In the genomic region with DNA sequence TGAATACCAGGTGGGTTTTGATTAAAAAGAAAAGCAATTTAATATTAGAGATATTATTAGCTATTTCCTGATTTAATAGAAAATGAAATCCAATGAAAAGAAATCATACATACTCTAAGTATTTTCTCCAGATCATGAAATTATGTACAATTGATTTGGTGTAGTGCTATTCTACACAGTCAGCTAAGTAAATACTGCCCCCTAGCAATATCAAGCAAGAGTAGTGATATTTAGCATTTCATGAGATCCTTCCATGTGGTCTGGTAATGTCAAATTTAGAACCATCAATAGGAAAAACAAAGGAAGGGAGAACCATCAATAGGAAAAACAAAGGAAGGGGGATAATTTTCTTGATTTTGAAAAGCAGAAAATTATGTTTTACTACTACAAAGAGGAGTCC, we compare ENCODE assay signal across 8 cellular contexts.
A peak's percentile ranks its signal among the peaks of the same experiment; 100 is the strongest.
DNase-seq lines count a peak whose midpoint lies in the region; ATAC-seq and TF ChIP-seq lines count a peak whose summit lies in the region.

No MANE protein-coding gene starts in this region.

- H3K9ac ChIP-seq in HCT116 (ENCODE audit: low read length) (no peak overlapping the region), SK-N-SH (no peak overlapping the region)

- H4K20me1 ChIP-seq in HCT116 (ENCODE audit: insufficient read depth) = no peaks in the 10 kb centered on the region
- no peaks in the 10 kb centered on the region for H4K20me1 ChIP-seq in SK-N-SH (ENCODE audit: insufficient read depth)

- no peak overlapping the region for H3K27ac ChIP-seq in HCT116 (ENCODE audit: low read depth, low read length)
- no peak overlapping the region for H3K27ac ChIP-seq in SK-N-SH (ENCODE audit: low read depth in 2 of 2, low read length in 1 of 2)

- no peaks in the 10 kb centered on the region for H3K9me3 Mint-ChIP-seq in activated CD4-positive, alpha-beta T cell treated with anti-CD3 and anti-CD28 coated beads, Interleukin-2, amount 10 ng/mL, durations not matched to agents 24 days and 14 days

- TF ChIP-seq RAD21 in HCT116 (IDR thresholded peaks at IDR 0.05; ENCODE audit: low read depth) (peak; percentile 78), SK-N-SH (IDR thresholded peaks at IDR 0.05; ENCODE audit: low read length) (peak; percentile 80)

- no peaks in the 10 kb centered on the region for H3K27me3 Mint-ChIP-seq in activated CD4-positive, alpha-beta T cell treated with anti-CD3 and anti-CD28 coated beads, Interleukin-2, amount 10 ng/mL, durations not matched to agents 24 days and 14 days

- no peak for TF ChIP-seq POLR2A in HCT116 (IDR thresholded peaks at IDR 0.05; ENCODE audit: borderline replicate concordance, extremely low read depth, insufficient read depth, insufficient read length)

- H3K4me3 ChIP-seq in BJ (ENCODE audit: low read depth, low read length) (no peak overlapping the region), HCT116 (replicated peaks in 1 of 2; ENCODE audit: low read depth in 1 of 2, low read length in 2 of 2) (no peak overlapping the region), SK-N-SH (ENCODE audit: low read depth in 2 of 2, low read length in 1 of 2) (no peak overlapping the region)

- peak; percentile 78 for ATAC-seq in HCT116
- ATAC-seq in HG03469 (IDR thresholded peaks at IDR 0.05; ENCODE audit: unreplicated experiment) = no peak

- no peak overlapping the region for H3K27ac Mint-ChIP-seq in activated CD4-positive, alpha-beta T cell treated with anti-CD3 and anti-CD28 coated beads, Interleukin-2, amount 10 ng/mL, durations not matched to agents 24 days and 14 days

- POLR2A ChIA-PET in BJ (lab: Charles Lee) (no interaction called here), HCT116 (lab: Charles Lee) (no interaction called here), SK-N-SH (lab: Yijun Ruan, JAX) (no interaction called here)

- H3K9me2 ChIP-seq in HCT116 (ENCODE audit: insufficient read depth) = no peaks in the 10 kb centered on the region
- H3K9me2 ChIP-seq in SK-N-SH = no peaks in the 10 kb centered on the region

- intact Hi-C loops in HCT116 (cut with micrococcal nuclease) = loop anchor here (10.0 kb wide), 1 partner anchor 507 kb away; no protein-coding TSS in a partner anchor
- intact Hi-C loops in activated CD4-positive, alpha-beta T cell treated with anti-CD3 and anti-CD28 coated beads, Interleukin-2, amount 10 ng/mL, durations not matched to agents 24 days and 14 days (cut with micrococcal nuclease) = no loop called here

- peaks cover 4% of the 10 kb centered on the region for H3F3A ChIP-seq in SK-N-SH (replicated peaks; ENCODE audit: insufficient read depth)

- H3K36me3 ChIP-seq in BJ (ENCODE audit: control insufficient read depth, insufficient read depth, low read length) (no peaks in the 10 kb centered on the region), HCT116 (ENCODE audit: control insufficient read depth in 1 of 2, insufficient read depth in 2 of 2, low read length in 2 of 2) (no peaks in the 10 kb centered on the region), SK-N-SH (replicated peaks in 1 of 2; ENCODE audit: control insufficient read depth in 1 of 2, insufficient read depth in 2 of 2, low read length in 1 of 2) (peaks cover 0 to 2% of the 10 kb centered on the region in 2 experiments)

- H3K27me3 ChIP-seq in BJ (ENCODE audit: control insufficient read depth, insufficient read depth, low read length) = no peaks in the 10 kb centered on the region
- no peaks in the 10 kb centered on the region for H3K27me3 ChIP-seq in HCT116 (ENCODE audit: insufficient read depth, low read length)
- no peaks in the 10 kb centered on the region for H3K27me3 ChIP-seq in SK-N-SH (ENCODE audit: insufficient read depth)

- H3K4me1 Mint-ChIP-seq in activated CD4-positive, alpha-beta T cell treated with anti-CD3 and anti-CD28 coated beads, Interleukin-2, amount 10 ng/mL, durations not matched to agents 24 days and 14 days = no peaks in the 10 kb centered on the region

- RAD21 ChIA-PET in HCT116 (lab: Charles Lee; ENCODE audit: low non-redundant PET in 1 of 2, low total read pairs in 2 of 2, uncharacterized antibody in 2 of 2, unreplicated experiment in 2 of 2) = interaction anchor here (0.7 to 1.1 kb wide), 2 partner anchors 680 to 728 kb away, joined by 3 to 4 read pairs; a partner anchor contains a TSS

- no peaks in the 10 kb centered on the region for H3K4me1 ChIP-seq in HCT116 (ENCODE audit: control insufficient read depth in 1 of 2, insufficient read depth in 2 of 2, low read length in 2 of 2)
- H3K4me1 ChIP-seq in SK-N-SH (ENCODE audit: control insufficient read depth in 1 of 2, insufficient read depth in 2 of 2, low read depth in 1 of 2, low read length in 1 of 2) = no peaks in the 10 kb centered on the region; a peak in 1 of 4 replicates

- CTCF ChIA-PET in BJ (lab: Yijun Ruan, JAX) (interaction anchor here (1.7 kb wide), 1 partner anchor 681 kb away, joined by 6 read pairs; no protein-coding TSS in a partner anchor), HCT116 (lab: Charles Lee) (interaction anchor here (0.8 to 1.5 kb wide), 5 partner anchors 11 to 680 kb away, joined by 3 to 7 read pairs (median 3); no protein-coding TSS in a partner anchor), SK-N-SH (lab: Yijun Ruan, JAX) (interaction anchor here (0.6 to 1.7 kb wide), 11 partner anchors 11 to 685 kb away, joined by 3 to 10 read pairs (median 3); no protein-coding TSS in a partner anchor)

- H3K79me2 ChIP-seq in HCT116 (ENCODE audit: insufficient read depth, low read length) (no peaks in the 10 kb centered on the region), SK-N-SH (ENCODE audit: insufficient read depth) (no peaks in the 10 kb centered on the region)

- no TSS peak for BruUV-seq in HCT116 (replicated peaks; lab: Mats Ljungman, UMichigan)

- TF ChIP-seq CTCF in BJ (IDR thresholded peaks at IDR 0.05; ENCODE audit: insufficient read depth, low read depth, low read length) (peak; percentile 50), HCT116 (IDR thresholded peaks at IDR 0.05 in 2 of 3, conservative IDR thresholded peaks at IDR 0.05 in 1 of 3; ENCODE audit: borderline replicate concordance in 1 of 3, insufficient read depth in 1 of 3, low read depth in 2 of 3, low read length in 2 of 3) (peak; percentile 49 to 71 (median 50); a peak in 5 of 6 replicates), SK-N-SH (IDR thresholded peaks at IDR 0.05) (peak; percentile 69)

- H2AFZ ChIP-seq in HCT116 (ENCODE audit: low read depth, low read length, poor library complexity, severe bottlenecking) (no peak overlapping the region), SK-N-SH (ENCODE audit: low read depth) (no peak overlapping the region)

- no peak overlapping the region for H3K4me3 Mint-ChIP-seq in activated CD4-positive, alpha-beta T cell treated with anti-CD3 and anti-CD28 coated beads, Interleukin-2, amount 10 ng/mL, durations not matched to agents 24 days and 14 days

- H3K9me3 ChIP-seq in HCT116 (ENCODE audit: control insufficient read depth in 1 of 2, insufficient read depth in 1 of 2, low read depth in 1 of 2, low read length in 2 of 2) (no peaks in the 10 kb centered on the region), SK-N-SH (no peaks in the 10 kb centered on the region)

- H3K36me3 Mint-ChIP-seq in activated CD4-positive, alpha-beta T cell treated with anti-CD3 and anti-CD28 coated beads, Interleukin-2, amount 10 ng/mL, durations not matched to agents 24 days and 14 days (ENCODE audit: low read depth) = no peaks in the 10 kb centered on the region

- no peak overlapping the region for H3K4me2 ChIP-seq in HCT116 (ENCODE audit: low read length)
- H3K4me2 ChIP-seq in SK-N-SH = no peak overlapping the region

- no peak for DNase-seq in BJ (ENCODE audit: low read depth)
- no peak for DNase-seq in HCT116 (ENCODE audit: low read depth, low spot score)
- DNase-seq in SK-N-SH = peak; percentile 28
- peak; percentile 17 for DNase-seq in iris pigment epithelial cell (ENCODE audit: low read depth)
- no peak for DNase-seq in activated CD4-positive, alpha-beta T cell treated with anti-CD3 and anti-CD28 coated beads, Interleukin-2, amount 10 ng/mL, durations not matched to agents 24 days and 14 days
- DNase-seq in activated naive CD4-positive, alpha-beta T cell treated with Interleukin-2 at 50 U/mL for 16 hours = no peak
- DNase-seq in dedifferentiated amniotic fluid mesenchymal stem cell (ENCODE audit: extremely low spot score) = no peak

- no peak for TF ChIP-seq EP300 in SK-N-SH (IDR thresholded peaks at IDR 0.05; ENCODE audit: borderline replicate concordance in 1 of 2, low read depth in 1 of 2, low read length in 1 of 2)

TF ChIP-seq in HCT116, 20 proteins besides CTCF, POLR2A, EP300 and RAD21 (continues in another document):
- no peak for TF ChIP-seq JUND (IDR thresholded peaks at IDR 0.05)
- no peak for TF ChIP-seq FOSL1 (IDR thresholded peaks at IDR 0.05; ENCODE audit: low read depth)
- TF ChIP-seq EZH2phosphoT487 (IDR thresholded peaks at IDR 0.05; ENCODE audit: borderline replicate concordance) = no peak
- no peak for TF ChIP-seq SIN3A (IDR thresholded peaks at IDR 0.05; ENCODE audit: low read depth)
- no peak for TF ChIP-seq EGR1 (IDR thresholded peaks at IDR 0.05; ENCODE audit: low read depth)
- TF ChIP-seq CEBPB (IDR thresholded peaks at IDR 0.05; ENCODE audit: low read depth) = no peak
- no peak for TF ChIP-seq SP1 (IDR thresholded peaks at IDR 0.05; ENCODE audit: low read depth)
- TF ChIP-seq POLR2AphosphoS5 (IDR thresholded peaks at IDR 0.05; ENCODE audit: low read depth, low read length) = no peak
- TF ChIP-seq TCF7L2 (IDR thresholded peaks at IDR 0.05; ENCODE audit: borderline replicate concordance, extremely low read depth, insufficient read depth, insufficient read length) = no peak
- TF ChIP-seq SRF (IDR thresholded peaks at IDR 0.05; ENCODE audit: low read depth) = no peak
- no peak for TF ChIP-seq ELF1 (IDR thresholded peaks at IDR 0.05; ENCODE audit: borderline replicate concordance, low read depth)

TF ChIP-seq in SK-N-SH, 30 proteins besides CTCF, POLR2A, EP300 and RAD21:
- TF ChIP-seq SMC3 (IDR thresholded peaks at IDR 0.05; ENCODE audit: low read depth, low read length) = peak; percentile 32
- no peak for TF ChIP-seq GATA2 (CRISPR knock-in tag; IDR thresholded peaks at IDR 0.05)
- TF ChIP-seq, protein P1, sequence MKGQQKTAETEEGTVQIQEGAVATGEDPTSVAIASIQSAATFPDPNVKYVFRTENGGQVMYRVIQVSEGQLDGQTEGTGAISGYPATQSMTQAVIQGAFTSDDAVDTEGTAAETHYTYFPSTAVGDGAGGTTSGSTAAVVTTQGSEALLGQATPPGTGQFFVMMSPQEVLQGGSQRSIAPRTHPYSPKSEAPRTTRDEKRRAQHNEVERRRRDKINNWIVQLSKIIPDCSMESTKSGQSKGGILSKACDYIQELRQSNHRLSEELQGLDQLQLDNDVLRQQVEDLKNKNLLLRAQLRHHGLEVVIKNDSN (IDR thresholded peaks at IDR 0.05; ENCODE audit: borderline replicate concordance, low read depth) = no peak

Comparison
In these comparisons a context has a peak if more than half of its experiments do, and no peak if none do; other contexts are left out.
1. DNase-seq: peak in SK-N-SH (single experiment) and iris pigment epithelial cell (single experiment); none in BJ (single experiment), HCT116 (single experiment), activated CD4-positive, alpha-beta T cell treated with anti-CD3 and anti-CD28 coated beads, Interleukin-2, amount 10 ng/mL, durations not matched to agents 24 days and 14 days (single experiment), activated naive CD4-positive, alpha-beta T cell treated with Interleukin-2 at 50 U/mL for 16 hours (single experiment) and dedifferentiated amniotic fluid mesenchymal stem cell (single experiment).
2. Peak in every context shown above with its lines, with median percentiles within 50 percentile points of each other: CTCF ChIP-seq.